In genomic region chr2:73291461-73292315, GRCh38 we compare ENCODE assay signal across 8 cellular contexts. TPM values are rescaled to one million over a fixed set of nuclear protein-coding genes. Genes with fewer than 3 reads are reported as not detected.
A peak's percentile ranks its signal among the peaks of the same experiment; 100 is the strongest.
DNase-seq lines count a peak whose midpoint lies in the region; ATAC-seq and TF ChIP-seq lines count a peak whose summit lies in the region.

No MANE protein-coding gene starts in this region.

- peaks cover 12 to 32% (median 23%) of the 10 kb centered on the region in 3 donors for H3K4me1 ChIP-seq in esophagus squamous epithelium

- no peaks in the 10 kb centered on the region for H3K9me3 Mint-ChIP-seq in activated CD4-positive, alpha-beta T cell treated with anti-CD3 and anti-CD28 coated beads, Interleukin-2, amount 10 ng/mL, durations not matched to agents 24 days and 14 days
- no peaks in the 10 kb centered on the region for H3K9me3 Mint-ChIP-seq in stimulated activated naive B cell treated with anti-CD40 and anti-IgM and Interleukin-4, amounts not matched to agents 10 μg/mL and 1 μg/mL and 100 μg/mL, for 72 hours

- no peak for DNase-seq in activated CD4-positive, alpha-beta T cell treated with anti-CD3 and anti-CD28 coated beads, Interleukin-2, amount 10 ng/mL, durations not matched to agents 24 days and 14 days
- DNase-seq in activated CD4-positive, alpha-beta T cell treated with anti-CD3 and anti-CD28 coated beads for 4 hours: no peak
- DNase-seq in SK-N-MC (ENCODE audit: low read depth, low spot score) (no peak), fibroblast of villous mesenchyme (ENCODE audit: low read depth) (no peak), GF-D8 (lab: John Stamatoyannopoulos, UW) (no peak), esophagus squamous epithelium (lab: John Stamatoyannopoulos, UW) (no peak)
- no peak for DNase-seq in stimulated activated naive B cell treated with anti-CD40 and anti-IgM and Interleukin-4, amounts not matched to agents 10 μg/mL and 1 μg/mL and 100 μg/mL, for 72 hours

- peaks cover 19 to 100% (median 24%) of the 10 kb centered on the region in 4 donors for H3K27me3 ChIP-seq in esophagus squamous epithelium

- peaks cover 12% of the 10 kb centered on the region for H3K4me1 Mint-ChIP-seq in activated CD4-positive, alpha-beta T cell treated with anti-CD3 and anti-CD28 coated beads, Interleukin-2, amount 10 ng/mL, durations not matched to agents 24 days and 14 days
- H3K4me1 Mint-ChIP-seq in stimulated activated naive B cell treated with anti-CD40 and anti-IgM and Interleukin-4, amounts not matched to agents 10 μg/mL and 1 μg/mL and 100 μg/mL, for 72 hours: peaks cover 12 to 33% of the 10 kb centered on the region in 2 donors

- peak; percentile 3 to 17 for ATAC-seq in stimulated activated naive B cell treated with anti-CD40 and anti-IgM and Interleukin-4, amounts not matched to agents 10 μg/mL and 1 μg/mL and 100 μg/mL, for 72 hours (replicated peaks)
- ATAC-seq in GM18505 (IDR thresholded peaks at IDR 0.05; ENCODE audit: unreplicated experiment): no peak

- no peak for TF ChIP-seq POLR2A in GM18505 (IDR thresholded peaks at IDR 0.05; ENCODE audit: borderline replicate concordance, extremely low read depth, insufficient read depth, insufficient read length)
- TF ChIP-seq POLR2A in esophagus squamous epithelium (IDR thresholded peaks at IDR 0.05): no peak

- peaks cover 69% of the 10 kb centered on the region for H3K27me3 Mint-ChIP-seq in activated CD4-positive, alpha-beta T cell treated with anti-CD3 and anti-CD28 coated beads, Interleukin-2, amount 10 ng/mL, durations not matched to agents 24 days and 14 days
- H3K27me3 Mint-ChIP-seq in stimulated activated naive B cell treated with anti-CD40 and anti-IgM and Interleukin-4, amounts not matched to agents 10 μg/mL and 1 μg/mL and 100 μg/mL, for 72 hours: peaks cover 34 to 54% of the 10 kb centered on the region in 2 donors

- H3K4me3 ChIP-seq in SK-N-MC (peak overlapping the region; percentile 55), fibroblast of villous mesenchyme (ENCODE audit: low read depth, low read length) (peak overlapping the region; percentile 20), esophagus squamous epithelium (peak overlapping the region in 2 of 4 donors; percentile 27 to 46)

- 0% methylated on average over 7 to 11 of the region's 82 CpGs for WGBS in esophagus squamous epithelium, 2 donors

- intact Hi-C loops in activated CD4-positive, alpha-beta T cell treated with anti-CD3 and anti-CD28 coated beads, Interleukin-2, amount 10 ng/mL, durations not matched to agents 24 days and 14 days (cut with micrococcal nuclease): loop anchor here (2.0 to 5.0 kb wide), 2 partner anchors 371 to 446 kb away; partner anchors contain the start of gene TPRKB
- intact Hi-C loops in esophagus squamous epithelium (cut with DNase I): no loop called here

- no peaks in the 10 kb centered on the region for H3K36me3 Mint-ChIP-seq in activated CD4-positive, alpha-beta T cell treated with anti-CD3 and anti-CD28 coated beads, Interleukin-2, amount 10 ng/mL, durations not matched to agents 24 days and 14 days (ENCODE audit: low read depth)
- H3K36me3 Mint-ChIP-seq in stimulated activated naive B cell treated with anti-CD40 and anti-IgM and Interleukin-4, amounts not matched to agents 10 μg/mL and 1 μg/mL and 100 μg/mL, for 72 hours: peaks cover 0 to 1% of the 10 kb centered on the region in 2 donors

- H3K36me3 ChIP-seq in SK-N-MC (ENCODE audit: insufficient read depth, low read length) (no peaks in the 10 kb centered on the region), esophagus squamous epithelium (no peaks in the 10 kb centered on the region)

- H3K9ac ChIP-seq in SK-N-MC (ENCODE audit: insufficient read length): no peak overlapping the region

- peak overlapping the region; percentile 77 for H3K4me3 Mint-ChIP-seq in activated CD4-positive, alpha-beta T cell treated with anti-CD3 and anti-CD28 coated beads, Interleukin-2, amount 10 ng/mL, durations not matched to agents 24 days and 14 days
- peak overlapping the region; percentile 81 to 83 for H3K4me3 Mint-ChIP-seq in stimulated activated naive B cell treated with anti-CD40 and anti-IgM and Interleukin-4, amounts not matched to agents 10 μg/mL and 1 μg/mL and 100 μg/mL, for 72 hours

- no peak overlapping the region for H3K27ac Mint-ChIP-seq in activated CD4-positive, alpha-beta T cell treated with anti-CD3 and anti-CD28 coated beads, Interleukin-2, amount 10 ng/mL, durations not matched to agents 24 days and 14 days
- H3K27ac Mint-ChIP-seq in stimulated activated naive B cell treated with anti-CD40 and anti-IgM and Interleukin-4, amounts not matched to agents 10 μg/mL and 1 μg/mL and 100 μg/mL, for 72 hours: peak overlapping the region; percentile 25

- TF ChIP-seq CTCF in fibroblast of villous mesenchyme (IDR thresholded peaks at IDR 0.05; ENCODE audit: insufficient read depth, low read depth, low read length): no peak
- TF ChIP-seq CTCF in esophagus squamous epithelium (IDR thresholded peaks at IDR 0.05): no peak

- no peak overlapping the region for H3K27ac ChIP-seq in SK-N-MC
- H3K27ac ChIP-seq in esophagus squamous epithelium: no peak overlapping the region

- H3K9me3 ChIP-seq in SK-N-MC (ENCODE audit: low read depth, low read length) (no peaks in the 10 kb centered on the region), esophagus squamous epithelium (no peaks in the 10 kb centered on the region)

RNA-seq across cellular contexts. Expression of gene EGR4, which starts 1.7 kb away (rescaled TPM):
- total RNA-seq in activated CD4-positive, alpha-beta T cell treated with anti-CD3 and anti-CD28 coated beads, Interleukin-2, amount 10 ng/mL, durations not matched to agents 24 days and 14 days: 1.2 and 1.5 TPM in 2 replicates
- not detected in 2 replicates for total RNA-seq in fibroblast of villous mesenchyme
- total RNA-seq in esophagus squamous epithelium: under 1 TPM in 1 of 4 donors, not detected in 3; 0.26 TPM

RNA-seq across cellular contexts. Expression of gene FBXO41, which starts 7.4 kb away (rescaled TPM):
- total RNA-seq in activated CD4-positive, alpha-beta T cell treated with anti-CD3 and anti-CD28 coated beads, Interleukin-2, amount 10 ng/mL, durations not matched to agents 24 days and 14 days: 32.2 and 33.8 TPM in 2 replicates
- total RNA-seq in fibroblast of villous mesenchyme: 1.3 and 1.6 TPM in 2 replicates
- total RNA-seq in esophagus squamous epithelium: 1 to 10 TPM; 1.1 to 2.3 (median 1.3) TPM

RNA-seq across cellular contexts. Expression of gene CCT7, which starts 57.6 kb away (rescaled TPM):
- 680 and 696 TPM in 2 replicates for total RNA-seq in activated CD4-positive, alpha-beta T cell treated with anti-CD3 and anti-CD28 coated beads, Interleukin-2, amount 10 ng/mL, durations not matched to agents 24 days and 14 days
- total RNA-seq in fibroblast of villous mesenchyme (247 and 330 TPM in 2 replicates), esophagus squamous epithelium (100 to 1,000 TPM; 149 to 246 (median 217) TPM)

RNA-seq across cellular contexts. Expression of gene PRADC1, which starts 58.6 kb away (rescaled TPM):
- total RNA-seq in activated CD4-positive, alpha-beta T cell treated with anti-CD3 and anti-CD28 coated beads, Interleukin-2, amount 10 ng/mL, durations not matched to agents 24 days and 14 days: 14.8 and 15.9 TPM in 2 replicates
- total RNA-seq in fibroblast of villous mesenchyme: 14.2 and 18.1 TPM in 2 replicates
- 10 to 100 TPM; 19.2 to 32.8 (median 29.3) TPM for total RNA-seq in esophagus squamous epithelium

Comparison
In these comparisons a context has a peak if more than half of its experiments do, and no peak if none do; other contexts are left out.
1. RNA of gene FBXO41, which starts 7.4 kb away (total RNA-seq): 32.2 to 33.8 TPM in activated CD4-positive, alpha-beta T cell treated with anti-CD3 and anti-CD28 coated beads, Interleukin-2, amount 10 ng/mL, durations not matched to agents 24 days and 14 days; 1.1 to 2.3 TPM in esophagus squamous epithelium and 1.3 to 1.6 TPM in fibroblast of villous mesenchyme; every median in the first group is over 10 times any median in the second.